Comparison of ENCODE assay signal across 1 cellular context in genomic region chr2:241546771-241547498, GRCh38.
TF ChIP-seq lines count a peak whose summit lies in the region.

No MANE protein-coding gene starts in this region.

TF ChIP-seq in HepG2, 621 proteins besides CTCF, POLR2A, EP300 and RAD21 (continued from another document):
- peak; percentile 47; the same call in 1 of the 2 replicates for TF ChIP-seq AFF4 (CRISPR knock-in tag; IDR thresholded peaks at IDR 0.05)
- 0 out of 2 replicates have a peak, but pooled peaks have one; percentile 57 for TF ChIP-seq CENPT (CRISPR knock-in tag; IDR thresholded peaks at IDR 0.05; ENCODE audit: low read depth)
- TF ChIP-seq YEATS4 (CRISPR knock-in tag; IDR thresholded peaks at IDR 0.05; ENCODE audit: borderline replicate concordance) = no peak; the same call in 1 of the 2 replicates
- no peak for TF ChIP-seq TOE1 (CRISPR knock-in tag; IDR thresholded peaks at IDR 0.05)
- TF ChIP-seq ZNF382 (CRISPR knock-in tag; IDR thresholded peaks at IDR 0.05; ENCODE audit: borderline replicate concordance) = no peak
- TF ChIP-seq MTA3 (CRISPR knock-in tag; IDR thresholded peaks at IDR 0.05) = no peak
- peak; percentile 58; the same call in 1 of the 2 replicates for TF ChIP-seq NCOA1 (CRISPR knock-in tag; IDR thresholded peaks at IDR 0.05)
- TF ChIP-seq ZNF441 (CRISPR knock-in tag; IDR thresholded peaks at IDR 0.05; ENCODE audit: borderline replicate concordance) = peak; percentile 32; the same call in 1 of the 2 replicates
- TF ChIP-seq HMGA1 (CRISPR knock-in tag; conservative IDR thresholded peaks at IDR 0.05) = no peak
- 0 out of 2 replicates have a peak, but pooled peaks have one; percentile 63 for TF ChIP-seq ZNF264 (CRISPR knock-in tag; IDR thresholded peaks at IDR 0.05)
- no peak for TF ChIP-seq SOX6 (IDR thresholded peaks at IDR 0.05)
- peak; percentile 62; the same call in 1 of the 2 replicates for TF ChIP-seq SOX6 (CRISPR knock-in tag; IDR thresholded peaks at IDR 0.05)
- no peak for TF ChIP-seq ZBTB10 (CRISPR knock-in tag; IDR thresholded peaks at IDR 0.05; ENCODE audit: borderline replicate concordance)
- peak; percentile 24; the same call in 1 of the 2 replicates for TF ChIP-seq ZNF274 (CRISPR knock-in tag; IDR thresholded peaks at IDR 0.05)
- TF ChIP-seq GATAD1 (CRISPR knock-in tag; IDR thresholded peaks at IDR 0.05) = no peak
- 0 out of 2 replicates have a peak, but pooled peaks have one; percentile 30 for TF ChIP-seq ZNF777 (CRISPR knock-in tag; IDR thresholded peaks at IDR 0.05)
- TF ChIP-seq ARID3A (IDR thresholded peaks at IDR 0.05; ENCODE audit: low read depth, low read length) = no peak
- no peak for TF ChIP-seq TP53 (CRISPR knock-in tag; conservative IDR thresholded peaks at IDR 0.05)
- no peak for TF ChIP-seq CBX2 (IDR thresholded peaks at IDR 0.05; ENCODE audit: low read depth, low read length)
- TF ChIP-seq CBX2 (CRISPR knock-in tag; IDR thresholded peaks at IDR 0.05; ENCODE audit: low read depth) = no peak
- TF ChIP-seq BRCA1 (CRISPR knock-in tag; IDR thresholded peaks at IDR 0.05) = no peak
- TF ChIP-seq ZNF260 (CRISPR knock-in tag; IDR thresholded peaks at IDR 0.05; ENCODE audit: borderline replicate concordance, low read depth) = no peak
- no peak for TF ChIP-seq ZNF782 (CRISPR knock-in tag; IDR thresholded peaks at IDR 0.05; ENCODE audit: borderline replicate concordance)
- peak; percentile 10; the same call in 1 of the 2 replicates for TF ChIP-seq ZNF331 (CRISPR knock-in tag; IDR thresholded peaks at IDR 0.05)
